1 cellular context compared by ENCODE assay signal in genomic region chr7:151241755-151242096, GRCh38.
TF ChIP-seq lines count a peak whose summit lies in the region.

No MANE protein-coding gene starts in this region.

TF ChIP-seq in endothelial cell of umbilical vein, 7 proteins besides CTCF, POLR2A, EP300 and RAD21:
- TF ChIP-seq POLR2AphosphoS5 (IDR thresholded peaks at IDR 0.05; ENCODE audit: insufficient read depth, low read depth, low read length), result peak; percentile 12
- TF ChIP-seq MYC (IDR thresholded peaks at IDR 0.05; ENCODE audit: low read depth, low read length), result no peak
